15 cellular contexts compared by ENCODE assay signal in genomic region chr16:27470567-27471431, GRCh38.
DNase-seq lines count a peak whose midpoint lies in the region; ATAC-seq and TF ChIP-seq lines count a peak whose summit lies in the region.
"Had no signal": no experiment of that assay in that cellular context is flagged by ENCODE, and none has a peak within 500 bp of the region (broad histone marks: within the 10 kb centered on the region; RNA-seq: fewer than 3 reads in every experiment).

No MANE protein-coding gene starts in this region.

- no peak overlapping the region for H3K4me3 Mint-ChIP-seq in natural killer cell
- H3K4me3 Mint-ChIP-seq in immature natural killer cell: no peak overlapping the region
- H3K4me3 Mint-ChIP-seq: activated B cell treated with CpG ODN at 0.5 μM for 24 hours; activated T-cell treated with anti-CD3 and anti-CD28 coated beads, Interleukin-2, amount 50 U/mL, for 24 hours; B cell; H9 had no signal

- no peak overlapping the region for H3K4me3 ChIP-seq in fibroblast of villous mesenchyme (ENCODE audit: low read depth, low read length)
- H3K4me3 ChIP-seq: cardiac muscle cell had no signal

- DNase-seq in AG08396 (ENCODE audit: low spot score) (peak; percentile 92), RPMI7951 (ENCODE audit: low read depth) (peak; percentile 94), fibroblast of villous mesenchyme (ENCODE audit: low read depth) (peak; percentile 80), natural killer cell (no peak), immature natural killer cell (no peak), H4 (ENCODE audit: low spot score) (no peak)
- no peak for DNase-seq in stimulated activated naive CD4-positive, alpha-beta T cell (lab: John Stamatoyannopoulos, UW)
- DNase-seq: activated B cell treated with CpG ODN at 0.5 μM for 24 hours; activated T-cell treated with anti-CD3 and anti-CD28 coated beads, Interleukin-2, amount 50 U/mL, for 24 hours; H9; NCI-H446; stimulated activated naive CD8-positive, alpha-beta T cell treated with anti-CD3 and anti-CD28 coated beads, Interleukin-15, Interleukin-2, amounts not matched to agents 100 U/mL and 50 U/mL, for 24 hours had no signal

- H3K27ac Mint-ChIP-seq in natural killer cell (peak overlapping the region; percentile 6 to 38), immature natural killer cell (peak overlapping the region in 2 of 6 donors; percentile 70 to 80)
- H3K27ac Mint-ChIP-seq: activated B cell treated with CpG ODN at 0.5 μM for 24 hours; activated T-cell treated with anti-CD3 and anti-CD28 coated beads, Interleukin-2, amount 50 U/mL, for 24 hours; B cell had no signal

- TF ChIP-seq CTCF in fibroblast of villous mesenchyme (IDR thresholded peaks at IDR 0.05; ENCODE audit: insufficient read depth, low read depth, low read length) (no peak), natural killer cell (IDR thresholded peaks at IDR 0.05) (no peak)

- H3K36me3 Mint-ChIP-seq in natural killer cell (peaks cover 54% of the 10 kb centered on the region), immature natural killer cell (peaks cover 46 to 82% (median 57%) of the 10 kb centered on the region in 3 donors)

- intact Hi-C loops in natural killer cell (cut with micrococcal nuclease): no loop called here

- H3K27me3 Mint-ChIP-seq in natural killer cell (ENCODE audit: low read depth in 2 of 2) (no peaks in the 10 kb centered on the region), immature natural killer cell (ENCODE audit: low read depth in 3 of 3) (peaks cover 0 to 2% (median 1%) of the 10 kb centered on the region in 3 donors)
- H3K27me3 Mint-ChIP-seq: activated B cell treated with CpG ODN at 0.5 μM for 24 hours; activated T-cell treated with anti-CD3 and anti-CD28 coated beads, Interleukin-2, amount 50 U/mL, for 24 hours; B cell had no signal

- H3K4me1 Mint-ChIP-seq in natural killer cell: peaks cover 9 to 21% of the 10 kb centered on the region in 2 donors
- peaks cover 7 to 14% of the 10 kb centered on the region in 2 donors for H3K4me1 Mint-ChIP-seq in immature natural killer cell
- H3K4me1 Mint-ChIP-seq: activated B cell treated with CpG ODN at 0.5 μM for 24 hours, B cell, H9 had no signal

- no peak for ATAC-seq in natural killer cell
- ATAC-seq in GM18861 (IDR thresholded peaks at IDR 0.05; ENCODE audit: unreplicated experiment): no peak
- ATAC-seq: stimulated activated naive CD8-positive, alpha-beta T cell treated with anti-CD3 and anti-CD28 coated beads, Interleukin-15, Interleukin-2, amounts not matched to agents 100 U/mL and 50 U/mL, for 24 hours had no signal

- H3K9me3 Mint-ChIP-seq in natural killer cell (no peaks in the 10 kb centered on the region), immature natural killer cell (no peaks in the 10 kb centered on the region)
- H3K9me3 Mint-ChIP-seq: activated B cell treated with CpG ODN at 0.5 μM for 24 hours; activated T-cell treated with anti-CD3 and anti-CD28 coated beads, Interleukin-2, amount 50 U/mL, for 24 hours; H9 had no signal

Comparison
In these comparisons a context has a peak if more than half of its experiments do, and no peak if none do; other contexts are left out.
1. DNase-seq: peak in AG08396 (single experiment), RPMI7951 (single experiment) and fibroblast of villous mesenchyme (single experiment); none in natural killer cell (single experiment), stimulated activated naive CD4-positive, alpha-beta T cell (0 of 6), immature natural killer cell (0 of 3) and H4 (single experiment).